In the genomic region with DNA sequence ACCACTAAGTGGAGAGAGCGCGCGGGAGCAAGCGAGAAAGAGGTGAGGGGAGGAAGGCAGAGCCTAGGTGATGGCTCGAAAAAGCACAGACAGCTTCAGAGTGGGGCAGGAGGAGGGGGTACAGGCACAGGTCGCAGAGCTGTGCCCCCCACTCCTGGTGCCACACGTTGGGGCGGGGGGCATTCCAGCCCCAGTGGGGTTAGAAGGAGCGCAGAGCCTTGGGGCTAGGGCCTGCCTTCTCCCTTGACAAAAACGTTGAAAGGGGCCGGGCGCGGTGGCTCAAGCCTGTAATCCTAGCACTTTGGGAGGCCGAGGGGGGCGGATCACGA, we compare ENCODE assay signal across 1 cellular context.
TF ChIP-seq lines count a peak whose summit lies in the region.

No MANE protein-coding gene starts in this region.

TF ChIP-seq in IMR-90, 13 proteins besides CTCF, POLR2A, EP300 and RAD21:
- TF ChIP-seq CHD1 (IDR thresholded peaks at IDR 0.05; ENCODE audit: low read depth, low read length) (no peak), MAZ (IDR thresholded peaks at IDR 0.05; ENCODE audit: borderline replicate concordance, low read depth, low read length) (no peak), MAFK (IDR thresholded peaks at IDR 0.05; ENCODE audit: low read depth, low read length) (no peak), NFE2L2 (IDR thresholded peaks at IDR 0.05; ENCODE audit: low read depth, low read length) (no peak), FOS (IDR thresholded peaks at IDR 0.05; ENCODE audit: low read depth, low read length) (no peak), BHLHE40 (IDR thresholded peaks at IDR 0.05; ENCODE audit: low read depth, low read length) (no peak), SMC3 (IDR thresholded peaks at IDR 0.05; ENCODE audit: low read depth, low read length) (no peak), RFX5 (IDR thresholded peaks at IDR 0.05; ENCODE audit: low read depth, low read length) (no peak), CEBPB (IDR thresholded peaks at IDR 0.05; ENCODE audit: low read depth, low read length) (no peak), MXI1 (IDR thresholded peaks at IDR 0.05; ENCODE audit: borderline replicate concordance, low read depth, low read length) (no peak), RCOR1 (IDR thresholded peaks at IDR 0.05; ENCODE audit: insufficient replicate concordance, low read length) (no peak)
- TF ChIP-seq, protein P1, sequence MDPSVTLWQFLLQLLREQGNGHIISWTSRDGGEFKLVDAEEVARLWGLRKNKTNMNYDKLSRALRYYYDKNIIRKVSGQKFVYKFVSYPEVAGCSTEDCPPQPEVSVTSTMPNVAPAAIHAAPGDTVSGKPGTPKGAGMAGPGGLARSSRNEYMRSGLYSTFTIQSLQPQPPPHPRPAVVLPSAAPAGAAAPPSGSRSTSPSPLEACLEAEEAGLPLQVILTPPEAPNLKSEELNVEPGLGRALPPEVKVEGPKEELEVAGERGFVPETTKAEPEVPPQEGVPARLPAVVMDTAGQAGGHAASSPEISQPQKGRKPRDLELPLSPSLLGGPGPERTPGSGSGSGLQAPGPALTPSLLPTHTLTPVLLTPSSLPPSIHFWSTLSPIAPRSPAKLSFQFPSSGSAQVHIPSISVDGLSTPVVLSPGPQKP (IDR thresholded peaks at IDR 0.05; ENCODE audit: borderline replicate concordance, low read depth, low read length), result no peak
- TF ChIP-seq, protein P2, sequence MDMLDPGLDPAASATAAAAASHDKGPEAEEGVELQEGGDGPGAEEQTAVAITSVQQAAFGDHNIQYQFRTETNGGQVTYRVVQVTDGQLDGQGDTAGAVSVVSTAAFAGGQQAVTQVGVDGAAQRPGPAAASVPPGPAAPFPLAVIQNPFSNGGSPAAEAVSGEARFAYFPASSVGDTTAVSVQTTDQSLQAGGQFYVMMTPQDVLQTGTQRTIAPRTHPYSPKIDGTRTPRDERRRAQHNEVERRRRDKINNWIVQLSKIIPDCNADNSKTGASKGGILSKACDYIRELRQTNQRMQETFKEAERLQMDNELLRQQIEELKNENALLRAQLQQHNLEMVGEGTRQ (IDR thresholded peaks at IDR 0.05; ENCODE audit: low read depth, low read length), result no peak
